ENCODE assay signal across 8 cellular contexts in the genomic region with DNA sequence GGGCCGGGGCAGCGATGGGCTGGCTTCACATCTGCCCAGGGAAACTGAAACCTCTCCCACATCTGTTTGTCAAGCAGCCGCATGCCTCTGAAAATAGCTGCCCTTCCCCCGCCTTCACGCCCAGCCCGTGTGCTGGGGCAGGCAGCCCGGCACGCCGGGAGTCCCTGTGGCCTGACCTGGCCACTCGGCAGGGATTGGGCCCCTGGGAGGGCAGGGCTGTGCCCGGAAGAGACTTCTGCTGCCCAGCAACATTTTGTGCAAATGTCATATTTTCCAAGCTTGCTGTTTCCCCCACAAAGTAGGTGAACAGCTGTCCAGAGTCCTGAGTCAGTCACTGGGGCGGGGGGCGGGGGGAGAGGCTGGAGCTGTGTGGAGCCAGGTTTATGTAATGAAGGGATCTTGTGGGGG. TPM values are rescaled to one million over a fixed set of nuclear protein-coding genes. Genes with fewer than 3 reads are reported as not detected.
DNase-seq lines count a peak whose midpoint lies in the region; ATAC-seq and TF ChIP-seq lines count a peak whose summit lies in the region.
"Had no signal": no experiment of that assay in that cellular context is flagged by ENCODE, and none has a peak within 500 bp of the region (broad histone marks: within the 10 kb centered on the region; RNA-seq: fewer than 3 reads in every experiment).

No MANE protein-coding gene starts in this region.

- ATAC-seq in left colon: peak; percentile 46
- no peak for ATAC-seq in HG03045 (IDR thresholded peaks at IDR 0.05; ENCODE audit: unreplicated experiment)
- no peak for ATAC-seq in HG02763 (IDR thresholded peaks at IDR 0.05; ENCODE audit: unreplicated experiment)
- no peak for ATAC-seq in CD8-positive, alpha-beta T cell

- TF ChIP-seq RAD21 in Ishikawa (IDR thresholded peaks at IDR 0.05; ENCODE audit: low read depth): no peak

- H3K4me1 ChIP-seq in tibial artery: peaks cover 0 to 47% (median 37%) of the 10 kb centered on the region in 4 donors
- H3K4me1 ChIP-seq in CD8-positive, alpha-beta T cell (ENCODE audit: insufficient read depth, low read length): no peaks in the 10 kb centered on the region

- no peaks in the 10 kb centered on the region for H3K4me1 Mint-ChIP-seq in CD8-positive, alpha-beta T cell (ENCODE audit: low read depth)

- H3K9me3 ChIP-seq in tibial artery: no peaks in the 10 kb centered on the region
- H3K9me3 ChIP-seq in CD8-positive, alpha-beta T cell (ENCODE audit: low read length): no peaks in the 10 kb centered on the region

- DNase-seq in brain microvascular endothelial cell (no peak), left colon (peak in 1 of 2 donors; percentile 15), tibial artery (peak; percentile 56 to 89)
- no peak for DNase-seq in CD8-positive, alpha-beta T cell

- no peaks in the 10 kb centered on the region for H3K9me3 Mint-ChIP-seq in CD8-positive, alpha-beta T cell

- no peak for TF ChIP-seq EP300 in Ishikawa (IDR thresholded peaks at IDR 0.05; ENCODE audit: borderline replicate concordance)

- in situ Hi-C loops in brain microvascular endothelial cell (cut with HindIII; ENCODE audit: low pct_ligation_motif_present, low sequenced_read_pairs): no loop called here

- no peak overlapping the region for H3K4me3 Mint-ChIP-seq in CD8-positive, alpha-beta T cell

- TF ChIP-seq CTCF in brain microvascular endothelial cell (IDR thresholded peaks at IDR 0.05; ENCODE audit: low read depth, low read length, missing control alignments): no peak
- no peak for TF ChIP-seq CTCF in tibial artery (IDR thresholded peaks at IDR 0.05)
- no peak for TF ChIP-seq CTCF in CD8-positive, alpha-beta T cell (IDR thresholded peaks at IDR 0.05)

- no peak overlapping the region for H3K27ac ChIP-seq in brain microvascular endothelial cell
- peak overlapping the region; percentile 53 to 59 for H3K27ac ChIP-seq in tibial artery
- H3K27ac ChIP-seq in CD8-positive, alpha-beta T cell (ENCODE audit: low read depth, low read length): no peak overlapping the region

- CTCF ChIA-PET in CD8-positive, alpha-beta T cell (lab: Charles Lee): interaction anchor here (1.9 kb wide), 1 partner anchor 8 kb away, joined by 10 read pairs; the partner anchor contains the start of gene COL27A1

- H3K36me3 Mint-ChIP-seq in CD8-positive, alpha-beta T cell: no peaks in the 10 kb centered on the region

- H3K4me3 ChIP-seq in brain microvascular endothelial cell (ENCODE audit: low read depth, low read length): peak overlapping the region; percentile 20
- peak overlapping the region; percentile 29 to 43 for H3K4me3 ChIP-seq in tibial artery
- H3K4me3 ChIP-seq in CD8-positive, alpha-beta T cell (ENCODE audit: low read depth, low read length): no peak overlapping the region

- POLR2A ChIA-PET in CD8-positive, alpha-beta T cell (lab: Charles Lee): no interaction called here

- intact Hi-C loops in left colon (cut with DNase I, micrococcal nuclease): no loop called here
- intact Hi-C loops in tibial artery (cut with DNase I; ENCODE audit: low total_unique reads): loop anchor here (10.0 kb wide), 1 partner anchor 51 kb away; no protein-coding TSS in a partner anchor
- intact Hi-C loops in CD8-positive, alpha-beta T cell (cut with DNase I, micrococcal nuclease): no loop called here

- H3K36me3 ChIP-seq in brain microvascular endothelial cell (replicated peaks) (no peaks in the 10 kb centered on the region), tibial artery (peaks cover 0 to 6% (median 0%) of the 10 kb centered on the region in 3 donors)
- no peaks in the 10 kb centered on the region for H3K36me3 ChIP-seq in CD8-positive, alpha-beta T cell (ENCODE audit: insufficient read depth, low read length)

- H3K27me3 ChIP-seq in brain microvascular endothelial cell (replicated peaks) (no peaks in the 10 kb centered on the region), tibial artery (no peaks in the 10 kb centered on the region)
- H3K27me3 ChIP-seq in CD8-positive, alpha-beta T cell (ENCODE audit: insufficient read depth, low read length): no peaks in the 10 kb centered on the region

- peaks cover 13% of the 10 kb centered on the region for H3K27me3 Mint-ChIP-seq in CD8-positive, alpha-beta T cell (ENCODE audit: low read depth)

- H3K27ac Mint-ChIP-seq in CD8-positive, alpha-beta T cell: no peak overlapping the region

TF ChIP-seq in Ishikawa, 13 proteins besides CTCF, POLR2A, EP300 and RAD21:
- TF ChIP-seq CREB1 (IDR thresholded peaks at IDR 0.05; ENCODE audit: low read depth) (no peak), REST (IDR thresholded peaks at IDR 0.05; ENCODE audit: low read depth) (peak; percentile 34; the same call in 1 of the 2 replicates)
- TF ChIP-seq, protein P1, sequence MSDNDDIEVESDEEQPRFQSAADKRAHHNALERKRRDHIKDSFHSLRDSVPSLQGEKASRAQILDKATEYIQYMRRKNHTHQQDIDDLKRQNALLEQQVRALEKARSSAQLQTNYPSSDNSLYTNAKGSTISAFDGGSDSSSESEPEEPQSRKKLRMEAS (IDR thresholded peaks at IDR 0.05): peak; percentile 50; the same call in 1 of the 2 replicates

RNA-seq across cellular contexts. Expression of gene COL27A1, which starts 8.2 kb away (rescaled TPM):
- 1 to 10 TPM; 2.7 to 3.7 TPM for total RNA-seq in left colon
- total RNA-seq in CD8-positive, alpha-beta T cell: under 1 TPM; 0.35 to 0.36 TPM
- total RNA-seq: OCI-LY7 had no signal

Comparison
In these comparisons a context has a peak if more than half of its experiments do, and no peak if none do; other contexts are left out.
1. DNase-seq: peak in tibial artery (2 of 2); none in brain microvascular endothelial cell (single experiment) and CD8-positive, alpha-beta T cell (0 of 7).
2. H3K27ac ChIP-seq: peak in tibial artery (2 of 2); none in brain microvascular endothelial cell (single experiment) and CD8-positive, alpha-beta T cell (single experiment).